Comparison of ENCODE assay signal across 1 cellular context in the genomic region with DNA sequence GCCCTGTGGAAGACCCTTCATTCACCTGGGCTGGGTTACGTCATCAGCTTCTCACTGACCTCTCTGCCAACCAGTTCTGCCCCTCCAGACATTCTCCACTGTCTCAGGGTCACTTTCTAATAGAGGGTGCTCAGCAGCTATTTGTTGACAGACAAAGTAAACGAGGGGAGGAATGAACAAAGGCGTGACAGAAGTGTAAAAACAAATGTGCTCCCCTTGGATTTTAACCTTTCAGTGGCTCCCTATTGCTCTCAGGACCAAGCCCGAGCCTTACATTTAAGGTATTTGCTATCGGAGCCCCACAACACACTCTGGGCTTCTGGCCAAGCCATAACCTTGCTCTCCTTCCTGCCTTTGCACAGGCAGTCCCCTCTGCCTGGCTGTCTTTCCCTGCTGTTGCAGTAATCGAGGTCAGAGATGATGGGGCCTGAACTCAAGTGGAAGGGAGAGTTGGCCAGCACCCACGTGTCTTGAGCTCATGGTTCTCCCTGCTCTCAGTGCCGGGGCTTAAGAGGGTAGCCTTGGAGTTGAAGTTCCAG.
TF ChIP-seq lines count a peak whose summit lies in the region.

No MANE protein-coding gene starts in this region.

TF ChIP-seq in HepG2, 621 proteins besides CTCF, POLR2A, EP300 and RAD21 (continued from another document and continues in another):
- TF ChIP-seq REST (IDR thresholded peaks at IDR 0.05; ENCODE audit: borderline replicate concordance in 1 of 2, low read depth in 1 of 2, low read length in 2 of 2), result no peak
- 0 out of 2 replicates have a peak, but pooled peaks have one; percentile 49 for TF ChIP-seq ZNF264 (CRISPR knock-in tag; IDR thresholded peaks at IDR 0.05)
- TF ChIP-seq, protein P1, sequence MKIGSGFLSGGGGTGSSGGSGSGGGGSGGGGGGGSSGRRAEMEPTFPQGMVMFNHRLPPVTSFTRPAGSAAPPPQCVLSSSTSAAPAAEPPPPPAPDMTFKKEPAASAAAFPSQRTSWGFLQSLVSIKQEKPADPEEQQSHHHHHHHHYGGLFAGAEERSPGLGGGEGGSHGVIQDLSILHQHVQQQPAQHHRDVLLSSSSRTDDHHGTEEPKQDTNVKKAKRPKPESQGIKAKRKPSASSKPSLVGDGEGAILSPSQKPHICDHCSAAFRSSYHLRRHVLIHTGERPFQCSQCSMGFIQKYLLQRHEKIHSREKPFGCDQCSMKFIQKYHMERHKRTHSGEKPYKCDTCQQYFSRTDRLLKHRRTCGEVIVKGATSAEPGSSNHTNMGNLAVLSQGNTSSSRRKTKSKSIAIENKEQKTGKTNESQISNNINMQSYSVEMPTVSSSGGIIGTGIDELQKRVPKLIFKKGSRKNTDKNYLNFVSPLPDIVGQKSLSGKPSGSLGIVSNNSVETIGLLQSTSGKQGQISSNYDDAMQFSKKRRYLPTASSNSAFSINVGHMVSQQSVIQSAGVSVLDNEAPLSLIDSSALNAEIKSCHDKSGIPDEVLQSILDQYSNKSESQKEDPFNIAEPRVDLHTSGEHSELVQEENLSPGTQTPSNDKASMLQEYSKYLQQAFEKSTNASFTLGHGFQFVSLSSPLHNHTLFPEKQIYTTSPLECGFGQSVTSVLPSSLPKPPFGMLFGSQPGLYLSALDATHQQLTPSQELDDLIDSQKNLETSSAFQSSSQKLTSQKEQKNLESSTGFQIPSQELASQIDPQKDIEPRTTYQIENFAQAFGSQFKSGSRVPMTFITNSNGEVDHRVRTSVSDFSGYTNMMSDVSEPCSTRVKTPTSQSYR (CRISPR knock-in tag; IDR thresholded peaks at IDR 0.05; ENCODE audit: borderline replicate concordance), result no peak
- peak; percentile 52 for TF ChIP-seq CEBPG (CRISPR knock-in tag; IDR thresholded peaks at IDR 0.05)
- peak; percentile 93 for TF ChIP-seq ATF7 (IDR thresholded peaks at IDR 0.05)
- TF ChIP-seq ATF7 (CRISPR knock-in tag; IDR thresholded peaks at IDR 0.05), result no peak
- TF ChIP-seq ZFP36 (IDR thresholded peaks at IDR 0.05; ENCODE audit: borderline replicate concordance, low read depth, low read length, partially characterized antibody), result no peak
- no peak for TF ChIP-seq ZFP41 (CRISPR knock-in tag; IDR thresholded peaks at IDR 0.05; ENCODE audit: borderline replicate concordance)
- TF ChIP-seq, protein P2, sequence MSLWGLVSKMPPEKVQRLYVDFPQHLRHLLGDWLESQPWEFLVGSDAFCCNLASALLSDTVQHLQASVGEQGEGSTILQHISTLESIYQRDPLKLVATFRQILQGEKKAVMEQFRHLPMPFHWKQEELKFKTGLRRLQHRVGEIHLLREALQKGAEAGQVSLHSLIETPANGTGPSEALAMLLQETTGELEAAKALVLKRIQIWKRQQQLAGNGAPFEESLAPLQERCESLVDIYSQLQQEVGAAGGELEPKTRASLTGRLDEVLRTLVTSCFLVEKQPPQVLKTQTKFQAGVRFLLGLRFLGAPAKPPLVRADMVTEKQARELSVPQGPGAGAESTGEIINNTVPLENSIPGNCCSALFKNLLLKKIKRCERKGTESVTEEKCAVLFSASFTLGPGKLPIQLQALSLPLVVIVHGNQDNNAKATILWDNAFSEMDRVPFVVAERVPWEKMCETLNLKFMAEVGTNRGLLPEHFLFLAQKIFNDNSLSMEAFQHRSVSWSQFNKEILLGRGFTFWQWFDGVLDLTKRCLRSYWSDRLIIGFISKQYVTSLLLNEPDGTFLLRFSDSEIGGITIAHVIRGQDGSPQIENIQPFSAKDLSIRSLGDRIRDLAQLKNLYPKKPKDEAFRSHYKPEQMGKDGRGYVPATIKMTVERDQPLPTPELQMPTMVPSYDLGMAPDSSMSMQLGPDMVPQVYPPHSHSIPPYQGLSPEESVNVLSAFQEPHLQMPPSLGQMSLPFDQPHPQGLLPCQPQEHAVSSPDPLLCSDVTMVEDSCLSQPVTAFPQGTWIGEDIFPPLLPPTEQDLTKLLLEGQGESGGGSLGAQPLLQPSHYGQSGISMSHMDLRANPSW (CRISPR knock-in tag; IDR thresholded peaks at IDR 0.05; ENCODE audit: borderline replicate concordance), result peak; percentile 46; the same call in 1 of the 2 replicates
- TF ChIP-seq CHD4 (IDR thresholded peaks at IDR 0.05; ENCODE audit: borderline replicate concordance, low read length), result no peak
- no peak for TF ChIP-seq LCORL (IDR thresholded peaks at IDR 0.05)
- peak; percentile 43; the same call in 1 of the 2 replicates for TF ChIP-seq LCORL (CRISPR knock-in tag; IDR thresholded peaks at IDR 0.05)
- TF ChIP-seq KMT2B (CRISPR knock-in tag; IDR thresholded peaks at IDR 0.05), result no peak
- TF ChIP-seq ZNF556 (CRISPR knock-in tag; IDR thresholded peaks at IDR 0.05; ENCODE audit: borderline replicate concordance), result no peak
- TF ChIP-seq KLF12 (CRISPR knock-in tag; IDR thresholded peaks at IDR 0.05; ENCODE audit: borderline replicate concordance), result no peak
- TF ChIP-seq RFXAP (CRISPR knock-in tag; IDR thresholded peaks at IDR 0.05; ENCODE audit: borderline replicate concordance), result 0 out of 2 replicates have a peak, but pooled peaks have one; percentile 37
- TF ChIP-seq TBL1XR1 (IDR thresholded peaks at IDR 0.05; ENCODE audit: borderline replicate concordance, low read length, partially characterized antibody), result no peak
- TF ChIP-seq, protein P3, sequence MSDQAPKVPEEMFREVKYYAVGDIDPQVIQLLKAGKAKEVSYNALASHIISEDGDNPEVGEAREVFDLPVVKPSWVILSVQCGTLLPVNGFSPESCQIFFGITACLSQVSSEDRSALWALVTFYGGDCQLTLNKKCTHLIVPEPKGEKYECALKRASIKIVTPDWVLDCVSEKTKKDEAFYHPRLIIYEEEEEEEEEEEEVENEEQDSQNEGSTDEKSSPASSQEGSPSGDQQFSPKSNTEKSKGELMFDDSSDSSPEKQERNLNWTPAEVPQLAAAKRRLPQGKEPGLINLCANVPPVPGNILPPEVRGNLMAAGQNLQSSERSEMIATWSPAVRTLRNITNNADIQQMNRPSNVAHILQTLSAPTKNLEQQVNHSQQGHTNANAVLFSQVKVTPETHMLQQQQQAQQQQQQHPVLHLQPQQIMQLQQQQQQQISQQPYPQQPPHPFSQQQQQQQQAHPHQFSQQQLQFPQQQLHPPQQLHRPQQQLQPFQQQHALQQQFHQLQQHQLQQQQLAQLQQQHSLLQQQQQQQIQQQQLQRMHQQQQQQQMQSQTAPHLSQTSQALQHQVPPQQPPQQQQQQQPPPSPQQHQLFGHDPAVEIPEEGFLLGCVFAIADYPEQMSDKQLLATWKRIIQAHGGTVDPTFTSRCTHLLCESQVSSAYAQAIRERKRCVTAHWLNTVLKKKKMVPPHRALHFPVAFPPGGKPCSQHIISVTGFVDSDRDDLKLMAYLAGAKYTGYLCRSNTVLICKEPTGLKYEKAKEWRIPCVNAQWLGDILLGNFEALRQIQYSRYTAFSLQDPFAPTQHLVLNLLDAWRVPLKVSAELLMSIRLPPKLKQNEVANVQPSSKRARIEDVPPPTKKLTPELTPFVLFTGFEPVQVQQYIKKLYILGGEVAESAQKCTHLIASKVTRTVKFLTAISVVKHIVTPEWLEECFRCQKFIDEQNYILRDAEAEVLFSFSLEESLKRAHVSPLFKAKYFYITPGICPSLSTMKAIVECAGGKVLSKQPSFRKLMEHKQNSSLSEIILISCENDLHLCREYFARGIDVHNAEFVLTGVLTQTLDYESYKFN (CRISPR knock-in tag; conservative IDR thresholded peaks at IDR 0.05), result 0 out of 2 replicates have a peak, but pooled peaks have one; percentile 34
- no peak for TF ChIP-seq IRF2 (CRISPR knock-in tag; IDR thresholded peaks at IDR 0.05)
- TF ChIP-seq, protein P4, sequence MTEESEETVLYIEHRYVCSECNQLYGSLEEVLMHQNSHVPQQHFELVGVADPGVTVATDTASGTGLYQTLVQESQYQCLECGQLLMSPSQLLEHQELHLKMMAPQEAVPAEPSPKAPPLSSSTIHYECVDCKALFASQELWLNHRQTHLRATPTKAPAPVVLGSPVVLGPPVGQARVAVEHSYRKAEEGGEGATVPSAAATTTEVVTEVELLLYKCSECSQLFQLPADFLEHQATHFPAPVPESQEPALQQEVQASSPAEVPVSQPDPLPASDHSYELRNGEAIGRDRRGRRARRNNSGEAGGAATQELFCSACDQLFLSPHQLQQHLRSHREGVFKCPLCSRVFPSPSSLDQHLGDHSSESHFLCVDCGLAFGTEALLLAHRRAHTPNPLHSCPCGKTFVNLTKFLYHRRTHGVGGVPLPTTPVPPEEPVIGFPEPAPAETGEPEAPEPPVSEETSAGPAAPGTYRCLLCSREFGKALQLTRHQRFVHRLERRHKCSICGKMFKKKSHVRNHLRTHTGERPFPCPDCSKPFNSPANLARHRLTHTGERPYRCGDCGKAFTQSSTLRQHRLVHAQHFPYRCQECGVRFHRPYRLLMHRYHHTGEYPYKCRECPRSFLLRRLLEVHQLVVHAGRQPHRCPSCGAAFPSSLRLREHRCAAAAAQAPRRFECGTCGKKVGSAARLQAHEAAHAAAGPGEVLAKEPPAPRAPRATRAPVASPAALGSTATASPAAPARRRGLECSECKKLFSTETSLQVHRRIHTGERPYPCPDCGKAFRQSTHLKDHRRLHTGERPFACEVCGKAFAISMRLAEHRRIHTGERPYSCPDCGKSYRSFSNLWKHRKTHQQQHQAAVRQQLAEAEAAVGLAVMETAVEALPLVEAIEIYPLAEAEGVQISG (CRISPR knock-in tag; IDR thresholded peaks at IDR 0.05), result peak; percentile 20; the same call in 1 of the 2 replicates
- TF ChIP-seq RXRB (CRISPR knock-in tag; IDR thresholded peaks at IDR 0.05; ENCODE audit: borderline replicate concordance), result peak; percentile 45
- TF ChIP-seq ZNF446 (CRISPR knock-in tag; IDR thresholded peaks at IDR 0.05), result no peak
- TF ChIP-seq TCF12 (IDR thresholded peaks at IDR 0.05), result no peak
- TF ChIP-seq TCF12 (CRISPR knock-in tag; IDR thresholded peaks at IDR 0.05), result no peak
- TF ChIP-seq, protein P5, sequence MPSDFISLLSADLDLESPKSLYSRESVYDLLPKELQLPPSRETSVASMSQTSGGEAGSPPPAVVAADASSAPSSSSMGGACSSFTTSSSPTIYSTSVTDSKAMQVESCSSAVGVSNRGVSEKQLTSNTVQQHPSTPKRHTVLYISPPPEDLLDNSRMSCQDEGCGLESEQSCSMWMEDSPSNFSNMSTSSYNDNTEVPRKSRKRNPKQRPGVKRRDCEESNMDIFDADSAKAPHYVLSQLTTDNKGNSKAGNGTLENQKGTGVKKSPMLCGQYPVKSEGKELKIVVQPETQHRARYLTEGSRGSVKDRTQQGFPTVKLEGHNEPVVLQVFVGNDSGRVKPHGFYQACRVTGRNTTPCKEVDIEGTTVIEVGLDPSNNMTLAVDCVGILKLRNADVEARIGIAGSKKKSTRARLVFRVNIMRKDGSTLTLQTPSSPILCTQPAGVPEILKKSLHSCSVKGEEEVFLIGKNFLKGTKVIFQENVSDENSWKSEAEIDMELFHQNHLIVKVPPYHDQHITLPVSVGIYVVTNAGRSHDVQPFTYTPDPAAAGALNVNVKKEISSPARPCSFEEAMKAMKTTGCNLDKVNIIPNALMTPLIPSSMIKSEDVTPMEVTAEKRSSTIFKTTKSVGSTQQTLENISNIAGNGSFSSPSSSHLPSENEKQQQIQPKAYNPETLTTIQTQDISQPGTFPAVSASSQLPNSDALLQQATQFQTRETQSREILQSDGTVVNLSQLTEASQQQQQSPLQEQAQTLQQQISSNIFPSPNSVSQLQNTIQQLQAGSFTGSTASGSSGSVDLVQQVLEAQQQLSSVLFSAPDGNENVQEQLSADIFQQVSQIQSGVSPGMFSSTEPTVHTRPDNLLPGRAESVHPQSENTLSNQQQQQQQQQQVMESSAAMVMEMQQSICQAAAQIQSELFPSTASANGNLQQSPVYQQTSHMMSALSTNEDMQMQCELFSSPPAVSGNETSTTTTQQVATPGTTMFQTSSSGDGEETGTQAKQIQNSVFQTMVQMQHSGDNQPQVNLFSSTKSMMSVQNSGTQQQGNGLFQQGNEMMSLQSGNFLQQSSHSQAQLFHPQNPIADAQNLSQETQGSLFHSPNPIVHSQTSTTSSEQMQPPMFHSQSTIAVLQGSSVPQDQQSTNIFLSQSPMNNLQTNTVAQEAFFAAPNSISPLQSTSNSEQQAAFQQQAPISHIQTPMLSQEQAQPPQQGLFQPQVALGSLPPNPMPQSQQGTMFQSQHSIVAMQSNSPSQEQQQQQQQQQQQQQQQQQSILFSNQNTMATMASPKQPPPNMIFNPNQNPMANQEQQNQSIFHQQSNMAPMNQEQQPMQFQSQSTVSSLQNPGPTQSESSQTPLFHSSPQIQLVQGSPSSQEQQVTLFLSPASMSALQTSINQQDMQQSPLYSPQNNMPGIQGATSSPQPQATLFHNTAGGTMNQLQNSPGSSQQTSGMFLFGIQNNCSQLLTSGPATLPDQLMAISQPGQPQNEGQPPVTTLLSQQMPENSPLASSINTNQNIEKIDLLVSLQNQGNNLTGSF (CRISPR knock-in tag; IDR thresholded peaks at IDR 0.05), result no peak
- TF ChIP-seq SSRP1 (CRISPR knock-in tag; IDR thresholded peaks at IDR 0.05), result no peak; the same call in 1 of the 2 replicates
- no peak for TF ChIP-seq TOPORS (CRISPR knock-in tag; IDR thresholded peaks at IDR 0.05)
- peak; percentile 38; the same call in 1 of the 2 replicates for TF ChIP-seq MIER3 (CRISPR knock-in tag; IDR thresholded peaks at IDR 0.05; ENCODE audit: borderline replicate concordance)
- TF ChIP-seq ZNF530 (CRISPR knock-in tag; IDR thresholded peaks at IDR 0.05; ENCODE audit: low read depth), result no peak
- TF ChIP-seq SOX5 (CRISPR knock-in tag; IDR thresholded peaks at IDR 0.05; ENCODE audit: borderline replicate concordance), result peak; percentile 62; the same call in 1 of the 2 replicates
- peak; percentile 55 for TF ChIP-seq HOXA3 (CRISPR knock-in tag; IDR thresholded peaks at IDR 0.05)
- no peak for TF ChIP-seq ZNF10 (CRISPR knock-in tag; IDR thresholded peaks at IDR 0.05; ENCODE audit: borderline replicate concordance, low read depth)
- TF ChIP-seq HES4 (CRISPR knock-in tag; IDR thresholded peaks at IDR 0.05; ENCODE audit: borderline replicate concordance), result no peak
- TF ChIP-seq BRD4 (CRISPR knock-in tag; IDR thresholded peaks at IDR 0.05), result 0 out of 2 replicates have a peak, but pooled peaks have one; percentile 29
